ENCODE assay signal across 17 cellular contexts in genomic region chr4:151192556-151193235, GRCh38.
A peak's percentile ranks its signal among the peaks of the same experiment; 100 is the strongest.
DNase-seq lines count a peak whose midpoint lies in the region; ATAC-seq and TF ChIP-seq lines count a peak whose summit lies in the region.
"Had no signal": no experiment of that assay in that cellular context is flagged by ENCODE, and none has a peak within 500 bp of the region (broad histone marks: within the 10 kb centered on the region; RNA-seq: fewer than 3 reads in every experiment).

No MANE protein-coding gene starts in this region.

- DNase-seq in AG20443 (ENCODE audit: low spot score) (peak; percentile 34), adipocyte (ENCODE audit: low read depth) (peak; percentile 47), epithelial cell of esophagus (ENCODE audit: low read depth) (peak; percentile 15), osteocyte (ENCODE audit: extremely low spot score, unreplicated experiment) (no peak), NCI-H510A treated with DMSO at 0.1 percent for 48 hours (lab: John Stamatoyannopoulos, UW) (no peak), EL (no peak), kidney tubule cell (ENCODE audit: low spot score) (no peak)
- DNase-seq: CD4-positive, alpha-beta memory T cell; HCEC 1CT; NCI-H1105; NCI-H1694; NCI-H2081 treated with DMSO at 0.1 percent for 48 hours; NCI-H446 treated with DMSO at 0.1 percent for 48 hours had no signal

- H3K36me3 ChIP-seq in adipocyte (ENCODE audit: control insufficient read depth, insufficient read depth, low read length, severe bottlenecking) = peaks cover 13% of the 10 kb centered on the region
- H3K36me3 ChIP-seq: BLaER1 had no signal

- H3K27ac Mint-ChIP-seq in osteocyte (ENCODE audit: unreplicated experiment) = peak overlapping the region; percentile 54
- H3K27ac Mint-ChIP-seq: CD4-positive, alpha-beta memory T cell had no signal

- H3K9me3 Mint-ChIP-seq in osteocyte (ENCODE audit: unreplicated experiment) = peaks cover 7% of the 10 kb centered on the region

- no peaks in the 10 kb centered on the region for H3K27me3 Mint-ChIP-seq in osteocyte (ENCODE audit: unreplicated experiment)

- H3K36me3 Mint-ChIP-seq in osteocyte (ENCODE audit: unreplicated experiment) = peaks cover 3% of the 10 kb centered on the region

- H3K9me3 ChIP-seq in adipocyte (ENCODE audit: control insufficient read depth, low read length) = no peaks in the 10 kb centered on the region

- H3K4me3 ChIP-seq in adipocyte (ENCODE audit: low read length) (peak overlapping the region; percentile 19), epithelial cell of esophagus (ENCODE audit: low read length) (no peak overlapping the region)
- H3K4me3 ChIP-seq: BLaER1, K562 had no signal

- H3K4me3 Mint-ChIP-seq in osteocyte (ENCODE audit: unreplicated experiment) = no peak overlapping the region

- no peak for ATAC-seq in activated CD4-positive, CD25-positive, alpha-beta regulatory T cell treated with anti-CD3 and anti-CD28 coated beads, Interleukin-2, amount 50 U/mL, for 24 hours
- ATAC-seq: K562, Panc1 had no signal

- peaks cover 21% of the 10 kb centered on the region for H3K4me1 Mint-ChIP-seq in osteocyte (ENCODE audit: unreplicated experiment)
- H3K4me1 Mint-ChIP-seq: CD4-positive, alpha-beta memory T cell had no signal

- H3K4me1 ChIP-seq in adipocyte (ENCODE audit: control insufficient read depth, insufficient read depth, low read length) = peaks cover 40% of the 10 kb centered on the region
- H3K4me1 ChIP-seq: BLaER1 had no signal

- H3K9ac ChIP-seq in adipocyte (ENCODE audit: low read length) = peak overlapping the region; percentile 42
- H3K9ac ChIP-seq: BLaER1 had no signal

- TF ChIP-seq CTCF in epithelial cell of esophagus (IDR thresholded peaks at IDR 0.05; ENCODE audit: insufficient read depth, low read depth, low read length, missing control alignments) = no peak
- TF ChIP-seq CTCF in osteocyte (IDR thresholded peaks at IDR 0.05) = no peak

- H3K27me3 ChIP-seq in adipocyte (replicated peaks; ENCODE audit: control insufficient read depth, insufficient read depth, low read length) = no peaks in the 10 kb centered on the region
- H3K27me3 ChIP-seq: BLaER1 had no signal

Comparison
In these comparisons a context has a peak if more than half of its experiments do, and no peak if none do; other contexts are left out.
1. DNase-seq: peak in AG20443 (single experiment), adipocyte (single experiment) and epithelial cell of esophagus (single experiment); none in osteocyte (single experiment), NCI-H510A treated with DMSO at 0.1 percent for 48 hours (single experiment), EL (single experiment) and kidney tubule cell (single experiment).